19 cellular contexts compared by ENCODE assay signal in the genomic region with DNA sequence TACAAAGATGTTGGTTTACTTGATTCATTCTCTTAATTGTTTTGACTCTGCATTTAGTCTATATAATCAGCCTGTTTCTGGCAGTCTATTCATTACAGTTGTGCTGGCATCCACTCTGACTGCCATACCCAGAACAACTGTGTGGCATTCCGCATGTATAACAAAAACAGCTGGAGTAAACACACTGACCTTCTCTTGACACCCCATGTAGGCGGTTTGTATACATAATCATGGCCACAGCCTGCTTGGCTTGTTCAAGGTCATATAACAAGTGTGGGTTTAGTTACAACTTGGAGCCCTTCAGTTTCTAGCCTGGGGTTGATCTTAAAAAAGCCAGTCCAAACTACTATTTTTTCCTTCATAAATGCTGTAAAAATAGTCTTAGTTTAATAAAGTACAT.
"Had no signal": no experiment of that assay in that cellular context is flagged by ENCODE, and none has a peak within 500 bp of the region (broad histone marks: within the 10 kb centered on the region; RNA-seq: fewer than 3 reads in every experiment).

No MANE protein-coding gene starts in this region.

- H3K4me3 Mint-ChIP-seq: naive B cell; stimulated activated naive CD8-positive, alpha-beta T cell treated with anti-CD3 and anti-CD28 coated beads, Interleukin-15, amount 100 ng/mL, for 72 hours had no signal

- H3K36me3 ChIP-seq: lower lobe of right lung, upper lobe of right lung had no signal

- ATAC-seq: body of pancreas; lower lobe of right lung; stimulated activated naive CD8-positive, alpha-beta T cell treated with anti-CD3 and anti-CD28 coated beads, Interleukin-15, amount 100 ng/mL, for 72 hours; upper lobe of right lung had no signal

- H3K4me3 ChIP-seq: body of pancreas, lower lobe of right lung, testis, upper lobe of right lung had no signal

- H3K36me3 Mint-ChIP-seq: naive B cell had no signal

- H3K9me3 Mint-ChIP-seq: naive B cell; stimulated activated naive CD8-positive, alpha-beta T cell treated with anti-CD3 and anti-CD28 coated beads, Interleukin-15, amount 100 ng/mL, for 72 hours had no signal

- H3K4me1 Mint-ChIP-seq: stimulated activated naive CD8-positive, alpha-beta T cell treated with anti-CD3 and anti-CD28 coated beads, Interleukin-15, amount 100 ng/mL, for 72 hours had no signal

- H3K27me3 ChIP-seq: body of pancreas, testis, upper lobe of right lung had no signal

- H3K27ac Mint-ChIP-seq: naive B cell; stimulated activated naive CD8-positive, alpha-beta T cell treated with anti-CD3 and anti-CD28 coated beads, Interleukin-15, amount 100 ng/mL, for 72 hours had no signal

- H3K9me3 ChIP-seq: body of pancreas, lower lobe of right lung, testis, upper lobe of right lung had no signal

- DNase-seq: activated CD4-positive, alpha-beta T cell treated with anti-CD3 and anti-CD28 coated beads, Interleukin-2, amount 50 U/mL, for 4 hours; activated CD4-positive, CD25-positive, alpha-beta regulatory T cell treated with anti-CD3 and anti-CD28 coated beads, Interleukin-2, amount 50 U/mL, for 72 hours; activated naive CD4-positive, alpha-beta T cell treated with anti-CD3 and anti-CD28 coated beads, Interleukin-2, amount 50 U/mL, for 16 hours; activated T-cell treated with anti-CD3 and anti-CD28 coated beads, Interleukin-2, amount 50 U/mL, for 1 hour; amniotic stem cell; body of pancreas; central memory CD4-positive, alpha-beta T cell; cortex of kidney; effector memory CD4-positive, alpha-beta T cell; hypothalamus; lower lobe of right lung; midbrain; naive B cell; stimulated activated CD4-positive, alpha-beta T cell treated with anti-CD3 and anti-CD28 coated beads, Interleukin-15, amount 100 ng/mL, for 24 hours; stimulated activated CD4-positive, alpha-beta T cell treated with anti-CD3 and anti-CD28 coated beads, Interleukin-4, amount 100 ng/mL, for 24 hours; stimulated activated naive CD8-positive, alpha-beta T cell treated with anti-CD3 and anti-CD28 coated beads, Interleukin-15, amount 100 ng/mL, for 72 hours; testis; upper lobe of right lung had no signal

- H3K27ac ChIP-seq: body of pancreas, lower lobe of right lung, parathyroid adenoma, testis, upper lobe of right lung had no signal

- H3K4me1 ChIP-seq: body of pancreas, lower lobe of right lung, parathyroid adenoma, testis, upper lobe of right lung had no signal

- H3K9ac ChIP-seq: parathyroid adenoma had no signal

- H3K79me2 ChIP-seq: parathyroid adenoma had no signal

- H2AFZ ChIP-seq: parathyroid adenoma had no signal
